ENCODE assay signal across 11 cellular contexts in the genomic region with DNA sequence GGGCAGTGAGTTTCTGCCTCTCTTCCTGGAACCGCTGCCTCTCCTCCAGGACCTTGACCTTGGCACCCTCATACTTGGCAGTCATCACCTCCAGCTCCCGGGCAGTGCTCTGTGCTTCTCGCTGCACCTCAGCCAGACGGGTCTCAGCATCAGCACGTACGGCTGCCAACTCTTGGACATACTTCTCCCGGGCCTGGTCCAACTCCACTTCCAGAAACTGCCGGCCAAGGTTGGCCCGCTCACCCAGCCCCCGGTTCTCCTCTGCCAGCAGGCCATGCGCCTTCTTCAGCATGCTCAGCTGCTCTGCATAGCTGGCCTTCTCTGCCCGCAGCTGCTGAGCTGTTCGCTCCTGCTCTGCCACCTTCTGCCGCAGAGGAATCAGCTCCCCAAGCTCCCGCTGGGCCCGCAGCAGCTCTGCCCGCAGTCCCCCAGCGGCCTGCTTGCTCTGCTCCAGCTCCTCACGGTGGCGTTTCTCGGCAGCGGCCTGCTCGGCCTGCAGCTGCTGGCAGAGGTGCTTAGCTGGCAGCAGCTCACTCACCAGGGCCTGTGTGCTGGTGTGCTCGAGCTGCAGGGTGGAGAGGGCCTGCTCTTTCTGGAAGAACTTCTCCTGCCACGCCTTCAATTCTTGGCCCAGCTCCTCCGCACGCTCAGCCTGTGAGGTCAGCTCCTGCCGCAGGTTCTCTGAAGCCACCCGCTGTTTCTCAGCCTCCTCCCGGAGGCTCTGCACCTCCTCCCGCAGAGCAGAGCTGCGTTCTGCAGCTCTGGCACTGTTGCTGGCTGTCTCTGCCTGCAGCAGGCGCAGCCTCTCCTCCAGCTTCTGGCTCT. TPM values are rescaled to one million over a fixed set of nuclear protein-coding genes. Genes with fewer than 3 reads are reported as not detected.
DNase-seq lines count a peak whose midpoint lies in the region; ATAC-seq, FAIRE-seq and TF ChIP-seq lines count a peak whose summit lies in the region.
"Had no signal": no experiment of that assay in that cellular context is flagged by ENCODE, and none has a peak within 500 bp of the region (broad histone marks: within the 10 kb centered on the region; RNA-seq: fewer than 3 reads in every experiment).

No MANE protein-coding gene starts in this region.

- H3K9me3 ChIP-seq in A549: no peaks in the 10 kb centered on the region

- TF ChIP-seq CTCF in A549 (IDR thresholded peaks at IDR 0.05): no peak
- no peak for TF ChIP-seq CTCF in RWPE1 (conservative IDR thresholded peaks at IDR 0.05; ENCODE audit: low read depth)
- TF ChIP-seq CTCF in fibroblast of the aortic adventitia (IDR thresholded peaks at IDR 0.05; ENCODE audit: insufficient read depth, low read length): peak; percentile 40
- TF ChIP-seq CTCF in neural crest cell (conservative IDR thresholded peaks at IDR 0.05): no peak
- TF ChIP-seq CTCF in GM13976 (IDR thresholded peaks at IDR 0.05; ENCODE audit: borderline replicate concordance, control extremely low read depth, extremely low read depth, insufficient read depth, missing control alignments): no peak

- H3K4me1 ChIP-seq in A549: peaks cover 30% of the 10 kb centered on the region

- 0 out of 3 replicates have a peak overlapping the region, but pooled peaks have one; percentile 20 for H3K4me2 ChIP-seq in A549

- ATAC-seq in A549 (peak in 1 of 2 experiments; percentile 39; a peak in 4 of 6 replicates), HG03135 (IDR thresholded peaks at IDR 0.05; ENCODE audit: unreplicated experiment) (no peak)

- in situ Hi-C loops in GM13976 (cut with MboI; ENCODE audit: low sequenced_read_pairs, unreplicated experiment): no loop called here

- no peak overlapping the region for H3K4me3 Mint-ChIP-seq in neural crest cell
- H3K4me3 Mint-ChIP-seq: CD4-positive, CD25-positive, alpha-beta regulatory T cell had no signal

- TF ChIP-seq RAD21 in A549 (conservative IDR thresholded peaks at IDR 0.05 in 1 of 2, IDR thresholded peaks at IDR 0.05 in 1 of 2): no peak

- CTCF ChIA-PET in A549 (lab: Yijun Ruan, JAX): interaction anchor here (0.8 to 15.5 kb wide), 15 partner anchors 9 to 418 kb away, joined by 3 to 354 read pairs (median 3); partner anchors contain the start of genes IL18BP and LAMTOR1
- CTCF ChIA-PET in RWPE1 (lab: Yijun Ruan, JAX): interaction anchor here (0.7 to 1.6 kb wide), 4 partner anchors 12 to 246 kb away, joined by 3 to 5 read pairs (median 4); no protein-coding TSS in a partner anchor

- TF ChIP-seq POLR2A in A549 (IDR thresholded peaks at IDR 0.05; ENCODE audit: low read length): no peak

- H3K27ac Mint-ChIP-seq in neural crest cell (ENCODE audit: unreplicated experiment): peak overlapping the region; percentile 78

- H3K27ac ChIP-seq in A549: peak overlapping the region; percentile 41 to 68; a peak in 4 of 6 replicates
- H3K27ac ChIP-seq in RWPE1: peak overlapping the region; percentile 87

- H3K27me3 Mint-ChIP-seq in neural crest cell (ENCODE audit: low read depth): no peaks in the 10 kb centered on the region
- H3K27me3 Mint-ChIP-seq: CD4-positive, CD25-positive, alpha-beta regulatory T cell had no signal

- TF ChIP-seq EP300 in A549 (IDR thresholded peaks at IDR 0.05): no peak

- H3K4me3 ChIP-seq in A549 (no peak overlapping the region), fibroblast of the aortic adventitia (ENCODE audit: low read depth, low read length) (no peak overlapping the region)

- DNase-seq in A549 (ENCODE audit: low read depth in 1 of 2, low spot score in 1 of 2) (peak in 1 of 2 experiments; percentile 59), RWPE1 (ENCODE audit: low spot score) (peak; percentile 37), fibroblast of the aortic adventitia (ENCODE audit: low read depth) (peak; percentile 97), neural crest cell (ENCODE audit: low read depth, low spot score) (no peak), NCI-H1436 (lab: John Stamatoyannopoulos, UW) (no peak), GM13976 (ENCODE audit: low spot score) (no peak)
- DNase-seq in activated CD4-positive, alpha-beta T cell treated with anti-CD3 and anti-CD28 coated beads, Interleukin-2, amount 50 U/mL, for 1 hour: no peak
- DNase-seq: activated CD8-positive, alpha-beta memory T cell treated with anti-CD3 and anti-CD28 coated beads, Interleukin-2, amount 50 U/mL, for 4 hours; CD4-positive, CD25-positive, alpha-beta regulatory T cell; NK-92 treated with Interleukin-12 subunit alpha and Interleukin-12 subunit beta, amount 100 ng/mL, for 24 hours had no signal

- no peaks in the 10 kb centered on the region for H3K4me1 Mint-ChIP-seq in neural crest cell

- POLR2A ChIA-PET in A549 (lab: Yijun Ruan, JAX): interaction anchor here (1.3 kb wide), 1 partner anchor 12 kb away, joined by 3 read pairs; no protein-coding TSS in a partner anchor
- POLR2A ChIA-PET in RWPE1 (lab: Yijun Ruan, JAX; ENCODE audit: low non-redundant PET): no interaction called here

- FAIRE-seq in A549 (lab: Jason Lieb, UNC): no peak

- peaks cover 17% of the 10 kb centered on the region for H3K36me3 Mint-ChIP-seq in neural crest cell (ENCODE audit: low read depth)

- no peaks in the 10 kb centered on the region for H3K9me3 Mint-ChIP-seq in neural crest cell
- H3K9me3 Mint-ChIP-seq: CD4-positive, CD25-positive, alpha-beta regulatory T cell had no signal

- WGBS in A549 (ENCODE audit: missing lambda C conversion rate): 79% methylated on average over 33 of the region's 33 CpGs

TF ChIP-seq in A549, 52 proteins besides CTCF, POLR2A, EP300 and RAD21:
- TF ChIP-seq SREBF2 (IDR thresholded peaks at IDR 0.05) (no peak), CEBPB (IDR thresholded peaks at IDR 0.05) (no peak), PBX3 (IDR thresholded peaks at IDR 0.05) (no peak), RNF2 (IDR thresholded peaks at IDR 0.05; ENCODE audit: borderline replicate concordance, low read depth) (no peak)
- TF ChIP-seq, protein P1, sequence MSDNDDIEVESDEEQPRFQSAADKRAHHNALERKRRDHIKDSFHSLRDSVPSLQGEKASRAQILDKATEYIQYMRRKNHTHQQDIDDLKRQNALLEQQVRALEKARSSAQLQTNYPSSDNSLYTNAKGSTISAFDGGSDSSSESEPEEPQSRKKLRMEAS (IDR thresholded peaks at IDR 0.05): 0 out of 2 replicates have a peak, but pooled peaks have one; percentile 13

RNA-seq across cellular contexts. Expression of gene IL18BP, which starts 14.4 kb away (rescaled TPM):
- polyA plus RNA-seq in A549 (2011; rRNA removed): 7.6 and 7.7 TPM in 2 replicates
- 5.2 and 6.7 TPM in 2 replicates for polyA plus RNA-seq in A549 (2012; cell fraction: cytosol; rRNA removed)
- 61.1 and 61.2 TPM in 2 replicates for polyA plus RNA-seq in A549 (2012; cell fraction: nucleus; rRNA removed)
- polyA plus RNA-seq in A549 (2017; fragmentation: RNase III; extraction: RNeasy Plus Mini Kit Qiagen cat#74134 plus additional on column Dnase treatment): 6.0 to 7.9 TPM (median 6.6 TPM) in 3 replicates
- polyA minus RNA-seq in A549 (2011; rRNA and poly(A)+ RNA removed): 8.7 and 15.0 TPM in 2 replicates
- 1.1 and 2.2 TPM in 2 replicates for total RNA-seq in fibroblast of the aortic adventitia (ENCODE audit: low replicate concordance)
- total RNA-seq in neural crest cell: 10.7 and 10.8 TPM in 2 replicates

Comparison
In these comparisons a context has a peak if more than half of its experiments do, and no peak if none do; other contexts are left out.
1. DNase-seq: peak in RWPE1 (single experiment) and fibroblast of the aortic adventitia (single experiment); none in neural crest cell (single experiment), activated CD4-positive, alpha-beta T cell treated with anti-CD3 and anti-CD28 coated beads, Interleukin-2, amount 50 U/mL, for 1 hour (single experiment), NCI-H1436 (single experiment) and GM13976 (single experiment).